In the genomic region with DNA sequence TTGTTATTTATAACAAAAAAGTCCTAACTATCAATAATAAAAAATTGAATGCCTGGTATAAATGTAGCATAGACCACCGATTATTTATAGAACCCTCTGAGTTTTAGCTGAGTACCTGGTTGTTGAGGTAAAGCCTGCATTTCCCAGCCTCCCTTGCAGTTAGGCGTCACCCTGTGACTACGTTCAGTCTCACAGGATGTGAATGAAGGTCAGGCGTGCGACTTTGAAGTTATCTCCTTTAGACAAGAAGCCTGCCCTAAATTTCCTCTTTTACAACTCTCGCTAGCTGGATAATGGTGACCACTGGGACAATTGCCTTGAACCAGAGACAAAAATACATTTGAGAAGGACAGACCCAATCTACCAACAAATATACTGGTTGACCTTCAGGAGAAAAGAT, we compare ENCODE assay signal across 20 cellular contexts.
DNase-seq lines count a peak whose midpoint lies in the region; ATAC-seq and TF ChIP-seq lines count a peak whose summit lies in the region.
"Had no signal": no experiment of that assay in that cellular context is flagged by ENCODE, and none has a peak within 500 bp of the region (broad histone marks: within the 10 kb centered on the region; RNA-seq: fewer than 3 reads in every experiment).

No MANE protein-coding gene starts in this region.

- H3K27me3 Mint-ChIP-seq in activated naive CD8-positive, alpha-beta T cell treated with anti-CD3 and anti-CD28 coated beads, Interleukin-2, amount 10 ng/mL, durations not matched to agents 7 days and 5 days: no peaks in the 10 kb centered on the region

- H3K36me3 ChIP-seq in Peyer's patch: no peaks in the 10 kb centered on the region

- H3K4me1 Mint-ChIP-seq in activated naive CD8-positive, alpha-beta T cell treated with anti-CD3 and anti-CD28 coated beads, Interleukin-2, amount 10 ng/mL, durations not matched to agents 7 days and 5 days: peaks cover 72% of the 10 kb centered on the region
- H3K4me1 Mint-ChIP-seq: GM23338 had no signal

- ATAC-seq in GM18498 (IDR thresholded peaks at IDR 0.05; ENCODE audit: unreplicated experiment): peak; percentile 28
- peak; percentile 37 for ATAC-seq in activated naive CD8-positive, alpha-beta T cell treated with anti-CD3 and anti-CD28 coated beads, Interleukin-2, amount 10 ng/mL, durations not matched to agents 7 days and 5 days (ENCODE audit: low read depth)
- ATAC-seq: GM23338 had no signal

- peak overlapping the region; percentile 87 for H3K27ac Mint-ChIP-seq in activated naive CD8-positive, alpha-beta T cell treated with anti-CD3 and anti-CD28 coated beads, Interleukin-2, amount 10 ng/mL, durations not matched to agents 7 days and 5 days
- H3K27ac Mint-ChIP-seq: activated naive CD4-positive, alpha-beta T cell treated with anti-CD3 and anti-CD28 coated beads, Interleukin-2, amount 50 U/mL, for 24 hours; brain; GM23338; progenitor cell of endocrine pancreas had no signal

- POLR2A ChIA-PET in activated naive CD8-positive, alpha-beta T cell treated with anti-CD3 and anti-CD28 coated beads, Interleukin-2, amount 10 ng/mL, durations not matched to agents 7 days and 5 days (lab: Charles Lee): interaction anchor here (2.7 kb wide), 1 partner anchor 68 kb away, joined by 12 read pairs; the partner anchor contains the start of gene TES

- peak; percentile 54 for DNase-seq in NK-92 treated with Interleukin-12 subunit alpha and Interleukin-12 subunit beta, amount 100 ng/mL, for 24 hours (lab: John Stamatoyannopoulos, UW)
- no peak for DNase-seq in NK-92 (lab: John Stamatoyannopoulos, UW; ENCODE audit: unreplicated experiment)
- peak in 2 of 3 donors; percentile 46 to 54 for DNase-seq in Peyer's patch
- no peak for DNase-seq in activated naive CD8-positive, alpha-beta T cell treated with anti-CD3 and anti-CD28 coated beads, Interleukin-2, amount 10 ng/mL, durations not matched to agents 7 days and 5 days
- DNase-seq in activated effector memory CD4-positive, alpha-beta T cell treated with Interleukin-2 at 50 U/mL for 16 hours: no peak
- DNase-seq in HPDE6-E6E7 (ENCODE audit: extremely low spot score): no peak
- DNase-seq in KG1 (lab: John Stamatoyannopoulos, UW): no peak
- DNase-seq: DMS79 treated with DMSO at 0.1 percent for 48 hours; head of caudate nucleus; NCI-H1436 treated with DMSO at 0.1 percent for 48 hours; small intestine; stimulated activated naive CD4-positive, alpha-beta T cell treated with Interleukin-2 at 50 U/mL for 16 hours; T-helper 9 cell had no signal

- peaks cover 26% of the 10 kb centered on the region for H3K36me3 Mint-ChIP-seq in activated naive CD8-positive, alpha-beta T cell treated with anti-CD3 and anti-CD28 coated beads, Interleukin-2, amount 10 ng/mL, durations not matched to agents 7 days and 5 days
- H3K36me3 Mint-ChIP-seq: activated naive CD4-positive, alpha-beta T cell treated with anti-CD3 and anti-CD28 coated beads, Interleukin-2, amount 50 U/mL, for 24 hours; brain; naive thymus-derived CD8-positive, alpha-beta T cell had no signal

- no peaks in the 10 kb centered on the region for H3K4me1 ChIP-seq in Peyer's patch

- no peak overlapping the region for H3K27ac ChIP-seq in Peyer's patch
- H3K27ac ChIP-seq: 22Rv1 had no signal

- no peak for TF ChIP-seq POLR2A in Peyer's patch (IDR thresholded peaks at IDR 0.05)

- TF ChIP-seq CTCF in Peyer's patch (IDR thresholded peaks at IDR 0.05): no peak

- no peaks in the 10 kb centered on the region for H3K9me3 ChIP-seq in Peyer's patch

- peaks cover 2% of the 10 kb centered on the region for H3K9me3 Mint-ChIP-seq in activated naive CD8-positive, alpha-beta T cell treated with anti-CD3 and anti-CD28 coated beads, Interleukin-2, amount 10 ng/mL, durations not matched to agents 7 days and 5 days
- H3K9me3 Mint-ChIP-seq: activated naive CD4-positive, alpha-beta T cell treated with anti-CD3 and anti-CD28 coated beads, Interleukin-2, amount 50 U/mL, for 24 hours; GM23338; naive thymus-derived CD8-positive, alpha-beta T cell had no signal

- H3K4me3 Mint-ChIP-seq in activated naive CD8-positive, alpha-beta T cell treated with anti-CD3 and anti-CD28 coated beads, Interleukin-2, amount 10 ng/mL, durations not matched to agents 7 days and 5 days: peak overlapping the region; percentile 50
- H3K4me3 Mint-ChIP-seq: activated naive CD4-positive, alpha-beta T cell treated with anti-CD3 and anti-CD28 coated beads, Interleukin-2, amount 50 U/mL, for 24 hours; brain; GM23338; naive thymus-derived CD8-positive, alpha-beta T cell had no signal

- H3K4me3 ChIP-seq in Peyer's patch: no peak overlapping the region
- H3K4me3 ChIP-seq: GM23338 had no signal

- H3K27me3 ChIP-seq in Peyer's patch: no peaks in the 10 kb centered on the region

Comparison
In these comparisons a context has a peak if more than half of its experiments do, and no peak if none do; other contexts are left out.
1. DNase-seq: peak in NK-92 treated with Interleukin-12 subunit alpha and Interleukin-12 subunit beta, amount 100 ng/mL, for 24 hours (single experiment) and Peyer's patch (2 of 3); none in NK-92 (single experiment), activated naive CD8-positive, alpha-beta T cell treated with anti-CD3 and anti-CD28 coated beads, Interleukin-2, amount 10 ng/mL, durations not matched to agents 7 days and 5 days (single experiment), activated effector memory CD4-positive, alpha-beta T cell treated with Interleukin-2 at 50 U/mL for 16 hours (single experiment), HPDE6-E6E7 (single experiment) and KG1 (single experiment).